Comparison of ENCODE assay signal across 1 cellular context in the genomic region with DNA sequence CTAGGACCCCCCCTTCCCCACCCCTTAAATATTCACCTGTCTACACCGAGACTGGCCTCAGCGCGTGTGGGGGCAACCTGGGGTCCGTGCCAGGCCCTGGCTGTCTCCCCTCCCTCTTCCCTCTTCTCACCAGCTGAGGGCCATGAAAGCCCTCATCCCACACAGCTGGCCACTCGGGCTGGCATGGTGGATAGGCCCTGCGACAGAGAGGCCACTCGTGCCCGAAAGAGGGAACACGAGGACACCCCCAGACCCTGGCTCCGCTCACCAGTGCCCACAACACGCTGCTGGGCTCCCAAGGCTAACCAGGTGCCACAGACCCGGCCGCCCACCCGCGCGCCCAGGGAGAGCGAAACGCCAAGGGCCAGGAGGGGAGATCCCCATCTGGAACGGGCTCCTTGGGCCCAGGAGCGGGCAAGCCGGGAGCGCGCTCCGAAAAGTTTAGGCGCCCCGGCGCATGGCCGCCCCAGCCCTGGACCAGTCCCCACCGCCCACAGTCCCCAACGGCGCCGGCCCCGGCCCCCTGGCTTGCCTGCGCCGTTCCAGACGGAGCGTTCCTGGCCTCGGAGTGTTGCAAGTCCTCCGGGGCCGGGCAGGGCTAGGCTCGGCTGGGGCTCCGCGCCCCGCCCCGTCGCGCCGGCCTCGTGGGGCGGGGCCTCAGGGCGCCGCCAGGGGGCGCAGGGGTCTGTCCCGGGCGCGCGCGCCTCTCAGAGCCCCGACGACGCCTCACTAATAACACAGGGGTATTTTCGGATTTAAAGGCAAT.
A peak's percentile ranks its signal among the peaks of the same experiment; 100 is the strongest.
TF ChIP-seq lines count a peak whose summit lies in the region.

TMBIM1 (minus strand) TSS at position 570 of the 766 bp plus-strand sequence. CDS start 10,362 bp downstream, outside the sequence.

TF ChIP-seq in HepG2, 621 proteins besides CTCF, POLR2A, EP300 and RAD21 (continued from another document and continues in another):
- TF ChIP-seq CEBPB (IDR thresholded peaks at IDR 0.05; ENCODE audit: borderline replicate concordance, low read depth, low read length), result peak; percentile 91; the same call in 1 of the 2 replicates
- no peak for TF ChIP-seq ZNF33A (CRISPR knock-in tag; IDR thresholded peaks at IDR 0.05; ENCODE audit: borderline replicate concordance)
- TF ChIP-seq, protein P1, sequence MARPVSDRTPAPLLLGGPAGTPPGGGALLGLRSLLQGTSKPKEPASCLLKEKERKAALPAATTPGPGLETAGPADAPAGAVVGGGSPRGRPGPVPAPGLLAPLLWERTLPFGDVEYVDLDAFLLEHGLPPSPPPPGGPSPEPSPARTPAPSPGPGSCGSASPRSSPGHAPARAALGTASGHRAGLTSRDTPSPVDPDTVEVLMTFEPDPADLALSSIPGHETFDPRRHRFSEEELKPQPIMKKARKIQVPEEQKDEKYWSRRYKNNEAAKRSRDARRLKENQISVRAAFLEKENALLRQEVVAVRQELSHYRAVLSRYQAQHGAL (CRISPR knock-in tag; IDR thresholded peaks at IDR 0.05; ENCODE audit: not compliant biosample characterization), result no peak
- TF ChIP-seq ISL2 (CRISPR knock-in tag; IDR thresholded peaks at IDR 0.05), result no peak; the same call in 1 of the 2 replicates
- peak; percentile 61; the same call in 1 of the 2 replicates for TF ChIP-seq KLF6 (CRISPR knock-in tag; IDR thresholded peaks at IDR 0.05)
- peak; percentile 35; the same call in 1 of the 2 replicates for TF ChIP-seq ZNF263 (CRISPR knock-in tag; IDR thresholded peaks at IDR 0.05)
- TF ChIP-seq, protein P2, sequence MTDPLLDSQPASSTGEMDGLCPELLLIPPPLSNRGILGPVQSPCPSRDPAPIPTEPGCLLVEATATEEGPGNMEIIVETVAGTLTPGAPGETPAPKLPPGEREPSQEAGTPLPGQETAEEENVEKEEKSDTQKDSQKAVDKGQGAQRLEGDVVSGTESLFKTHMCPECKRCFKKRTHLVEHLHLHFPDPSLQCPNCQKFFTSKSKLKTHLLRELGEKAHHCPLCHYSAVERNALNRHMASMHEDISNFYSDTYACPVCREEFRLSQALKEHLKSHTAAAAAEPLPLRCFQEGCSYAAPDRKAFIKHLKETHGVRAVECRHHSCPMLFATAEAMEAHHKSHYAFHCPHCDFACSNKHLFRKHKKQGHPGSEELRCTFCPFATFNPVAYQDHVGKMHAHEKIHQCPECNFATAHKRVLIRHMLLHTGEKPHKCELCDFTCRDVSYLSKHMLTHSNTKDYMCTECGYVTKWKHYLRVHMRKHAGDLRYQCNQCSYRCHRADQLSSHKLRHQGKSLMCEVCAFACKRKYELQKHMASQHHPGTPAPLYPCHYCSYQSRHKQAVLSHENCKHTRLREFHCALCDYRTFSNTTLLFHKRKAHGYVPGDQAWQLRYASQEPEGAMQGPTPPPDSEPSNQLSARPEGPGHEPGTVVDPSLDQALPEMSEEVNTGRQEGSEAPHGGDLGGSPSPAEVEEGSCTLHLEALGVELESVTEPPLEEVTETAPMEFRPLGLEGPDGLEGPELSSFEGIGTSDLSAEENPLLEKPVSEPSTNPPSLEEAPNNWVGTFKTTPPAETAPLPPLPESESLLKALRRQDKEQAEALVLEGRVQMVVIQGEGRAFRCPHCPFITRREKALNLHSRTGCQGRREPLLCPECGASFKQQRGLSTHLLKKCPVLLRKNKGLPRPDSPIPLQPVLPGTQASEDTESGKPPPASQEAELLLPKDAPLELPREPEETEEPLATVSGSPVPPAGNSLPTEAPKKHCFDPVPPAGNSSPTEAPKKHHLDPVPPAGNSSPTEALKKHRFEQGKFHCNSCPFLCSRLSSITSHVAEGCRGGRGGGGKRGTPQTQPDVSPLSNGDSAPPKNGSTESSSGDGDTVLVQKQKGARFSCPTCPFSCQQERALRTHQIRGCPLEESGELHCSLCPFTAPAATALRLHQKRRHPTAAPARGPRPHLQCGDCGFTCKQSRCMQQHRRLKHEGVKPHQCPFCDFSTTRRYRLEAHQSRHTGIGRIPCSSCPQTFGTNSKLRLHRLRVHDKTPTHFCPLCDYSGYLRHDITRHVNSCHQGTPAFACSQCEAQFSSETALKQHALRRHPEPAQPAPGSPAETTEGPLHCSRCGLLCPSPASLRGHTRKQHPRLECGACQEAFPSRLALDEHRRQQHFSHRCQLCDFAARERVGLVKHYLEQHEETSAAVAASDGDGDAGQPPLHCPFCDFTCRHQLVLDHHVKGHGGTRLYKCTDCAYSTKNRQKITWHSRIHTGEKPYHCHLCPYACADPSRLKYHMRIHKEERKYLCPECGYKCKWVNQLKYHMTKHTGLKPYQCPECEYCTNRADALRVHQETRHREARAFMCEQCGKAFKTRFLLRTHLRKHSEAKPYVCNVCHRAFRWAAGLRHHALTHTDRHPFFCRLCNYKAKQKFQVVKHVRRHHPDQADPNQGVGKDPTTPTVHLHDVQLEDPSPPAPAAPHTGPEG (CRISPR knock-in tag; IDR thresholded peaks at IDR 0.05), result peak; percentile 48; the same call in 1 of the 2 replicates
- TF ChIP-seq ESRRA (CRISPR knock-in tag; IDR thresholded peaks at IDR 0.05; ENCODE audit: low read depth), result no peak
- TF ChIP-seq, protein P3, sequence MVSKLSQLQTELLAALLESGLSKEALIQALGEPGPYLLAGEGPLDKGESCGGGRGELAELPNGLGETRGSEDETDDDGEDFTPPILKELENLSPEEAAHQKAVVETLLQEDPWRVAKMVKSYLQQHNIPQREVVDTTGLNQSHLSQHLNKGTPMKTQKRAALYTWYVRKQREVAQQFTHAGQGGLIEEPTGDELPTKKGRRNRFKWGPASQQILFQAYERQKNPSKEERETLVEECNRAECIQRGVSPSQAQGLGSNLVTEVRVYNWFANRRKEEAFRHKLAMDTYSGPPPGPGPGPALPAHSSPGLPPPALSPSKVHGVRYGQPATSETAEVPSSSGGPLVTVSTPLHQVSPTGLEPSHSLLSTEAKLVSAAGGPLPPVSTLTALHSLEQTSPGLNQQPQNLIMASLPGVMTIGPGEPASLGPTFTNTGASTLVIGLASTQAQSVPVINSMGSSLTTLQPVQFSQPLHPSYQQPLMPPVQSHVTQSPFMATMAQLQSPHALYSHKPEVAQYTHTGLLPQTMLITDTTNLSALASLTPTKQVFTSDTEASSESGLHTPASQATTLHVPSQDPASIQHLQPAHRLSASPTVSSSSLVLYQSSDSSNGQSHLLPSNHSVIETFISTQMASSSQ (IDR thresholded peaks at IDR 0.05; ENCODE audit: low read depth), result no peak
- TF ChIP-seq, protein P3 (CRISPR knock-in tag; IDR thresholded peaks at IDR 0.05; ENCODE audit: borderline replicate concordance), result no peak
- TF ChIP-seq TARDBP (CRISPR knock-in tag; IDR thresholded peaks at IDR 0.05), result no peak
- TF ChIP-seq FOSL2 (CRISPR knock-in tag; IDR thresholded peaks at IDR 0.05), result peak; percentile 21; the same call in 1 of the 2 replicates
- TF ChIP-seq MIER2 (CRISPR knock-in tag; IDR thresholded peaks at IDR 0.05), result no peak
- TF ChIP-seq ZNF543 (CRISPR knock-in tag; IDR thresholded peaks at IDR 0.05), result no peak
- TF ChIP-seq MTERF4 (CRISPR knock-in tag; IDR thresholded peaks at IDR 0.05), result peak; percentile 36; the same call in 1 of the 2 replicates
- 0 out of 2 replicates have a peak, but pooled peaks have one; percentile 31 for TF ChIP-seq DZIP1 (CRISPR knock-in tag; IDR thresholded peaks at IDR 0.05)
- peak; percentile 79; the same call in 1 of the 2 replicates for TF ChIP-seq ARID2 (CRISPR knock-in tag; IDR thresholded peaks at IDR 0.05; ENCODE audit: borderline replicate concordance)
- 0 out of 2 replicates have a peak, but pooled peaks have one; percentile 47 for TF ChIP-seq ZNF839 (CRISPR knock-in tag; IDR thresholded peaks at IDR 0.05; ENCODE audit: borderline replicate concordance)
- no peak for TF ChIP-seq ZNF761 (CRISPR knock-in tag; conservative IDR thresholded peaks at IDR 0.05)
- no peak; the same call in 1 of the 2 replicates for TF ChIP-seq EED (CRISPR knock-in tag; IDR thresholded peaks at IDR 0.05)
- no peak; the same call in 1 of the 2 replicates for TF ChIP-seq ZNF740 (CRISPR knock-in tag; IDR thresholded peaks at IDR 0.05)
- no peak for TF ChIP-seq AKNA (CRISPR knock-in tag; IDR thresholded peaks at IDR 0.05; ENCODE audit: borderline replicate concordance)
